28 cellular contexts compared by ENCODE assay signal in genomic region chr3:113091417-113091816, GRCh38.
"Had no signal": no experiment of that assay in that cellular context is flagged by ENCODE, and none has a peak within 500 bp of the region (broad histone marks: within the 10 kb centered on the region; RNA-seq: fewer than 3 reads in every experiment).

No MANE protein-coding gene starts in this region.

- H3K27ac ChIP-seq: left lung, lower lobe of right lung, ovary, right atrium auricular region, skin epidermis, suprapubic skin, thoracic aorta, tibial artery, upper lobe of right lung had no signal

- H3K27me3 ChIP-seq: left lung, ovary, right atrium auricular region, suprapubic skin, tibial artery, upper lobe of right lung had no signal

- H3K4me1 Mint-ChIP-seq: immature natural killer cell, natural killer cell had no signal

- H3K27ac Mint-ChIP-seq: immature natural killer cell; mesothelial cell of epicardium; naive B cell; natural killer cell; nephron progenitor cell; progenitor cell of endocrine pancreas; stimulated activated effector memory CD8-positive, alpha-beta T cell treated with anti-CD3 and anti-CD28 coated beads, Interleukin-12 subunit alpha, Interleukin-12 subunit beta, amount 100 ng/mL, for 72 hours; stimulated activated naive CD8-positive, alpha-beta T cell treated with anti-CD3 and anti-CD28 coated beads, Interleukin-15, Interleukin-2, amounts not matched to agents 100 ng/mL and 50 ng/mL, for 24 hours had no signal

- H3K9me3 Mint-ChIP-seq: immature natural killer cell; mesothelial cell of epicardium; natural killer cell; nephron progenitor cell; stimulated activated effector memory CD8-positive, alpha-beta T cell treated with anti-CD3 and anti-CD28 coated beads, Interleukin-12 subunit alpha, Interleukin-12 subunit beta, amount 100 ng/mL, for 72 hours; stimulated activated naive CD8-positive, alpha-beta T cell treated with anti-CD3 and anti-CD28 coated beads, Interleukin-15, Interleukin-2, amounts not matched to agents 100 ng/mL and 50 ng/mL, for 24 hours had no signal

- ATAC-seq: left colon; left lung; lower lobe of right lung; natural killer cell; sciatic nerve; stimulated activated effector memory CD8-positive, alpha-beta T cell treated with anti-CD3 and anti-CD28 coated beads, Interleukin-12 subunit alpha, Interleukin-12 subunit beta, amount 100 ng/mL, for 72 hours; upper lobe of right lung had no signal

- FAIRE-seq: islet of Langerhans, kidney, urothelium cell line had no signal

- DNase-seq: hypothalamus; immature natural killer cell; kidney; left colon; left lung; lower lobe of right lung; mammary epithelial cell; mesendoderm; naive B cell; natural killer cell; nephron progenitor cell; ovary; stimulated activated CD4-positive, alpha-beta T cell treated with anti-CD3 and anti-CD28 coated beads, Interleukin-4, amount 100 ng/mL, for 24 hours; stimulated activated naive CD4-positive, alpha-beta T cell; tibial artery; trophoblast cell; upper lobe of right lung had no signal

- H3K36me3 ChIP-seq: left lung, lower lobe of right lung, ovary, right atrium auricular region, suprapubic skin, thoracic aorta, tibial artery, upper lobe of right lung had no signal

- H3K36me3 Mint-ChIP-seq: mesothelial cell of epicardium; natural killer cell; stimulated activated effector memory CD8-positive, alpha-beta T cell treated with anti-CD3 and anti-CD28 coated beads, Interleukin-12 subunit alpha, Interleukin-12 subunit beta, amount 100 ng/mL, for 72 hours had no signal

- H3K4me3 Mint-ChIP-seq: immature natural killer cell; mesothelial cell of epicardium; naive B cell; natural killer cell; nephron progenitor cell; stimulated activated effector memory CD8-positive, alpha-beta T cell treated with anti-CD3 and anti-CD28 coated beads, Interleukin-12 subunit alpha, Interleukin-12 subunit beta, amount 100 ng/mL, for 72 hours; stimulated activated naive CD8-positive, alpha-beta T cell treated with anti-CD3 and anti-CD28 coated beads, Interleukin-15, Interleukin-2, amounts not matched to agents 100 ng/mL and 50 ng/mL, for 24 hours had no signal

- H3K4me1 ChIP-seq: left lung, lower lobe of right lung, right atrium auricular region, suprapubic skin, tibial artery, upper lobe of right lung had no signal

- H3K4me3 ChIP-seq: left lung, lower lobe of right lung, ovary, right atrium auricular region, skin epidermis, suprapubic skin, thoracic aorta, tibial artery, upper lobe of right lung had no signal

- H3K9me3 ChIP-seq: left lung, lower lobe of right lung, ovary, right atrium auricular region, suprapubic skin, thoracic aorta, tibial artery, upper lobe of right lung had no signal

- H3K27me3 Mint-ChIP-seq: naive B cell; stimulated activated naive CD8-positive, alpha-beta T cell treated with anti-CD3 and anti-CD28 coated beads, Interleukin-15, Interleukin-2, amounts not matched to agents 100 ng/mL and 50 ng/mL, for 24 hours had no signal
